11 cellular contexts compared by ENCODE assay signal in the genomic region with DNA sequence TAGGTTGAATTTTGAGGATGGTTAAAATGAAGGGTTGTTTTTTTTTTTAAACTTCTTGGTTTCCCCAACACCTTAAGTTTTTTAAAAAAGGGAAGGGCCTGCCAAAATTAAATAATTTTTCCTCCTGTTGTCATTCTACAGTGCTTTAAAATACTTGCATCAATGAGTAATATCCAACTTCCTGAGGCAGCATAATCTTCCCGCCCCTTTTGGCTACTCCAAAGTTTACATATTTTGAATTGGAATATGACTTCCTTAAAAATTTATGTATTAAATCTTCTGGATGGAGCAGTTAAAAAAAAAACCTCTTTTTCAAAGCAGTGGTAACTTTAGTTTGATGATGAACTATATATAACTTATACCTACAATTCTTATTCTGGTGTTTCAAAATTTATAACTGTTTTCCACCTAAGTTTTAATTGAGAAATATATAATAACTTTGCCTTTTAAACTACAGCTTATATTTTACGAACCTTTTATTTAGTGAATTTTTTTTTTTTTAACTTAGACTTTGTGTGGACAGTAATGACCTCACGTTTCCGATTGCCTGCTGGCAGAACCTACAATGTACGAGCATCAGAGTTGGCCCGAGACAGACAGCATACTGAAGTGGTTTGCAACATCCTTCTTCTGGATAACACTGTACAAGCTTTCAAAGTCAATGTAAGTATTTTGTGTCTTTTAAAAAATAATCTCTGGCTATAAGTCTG. TPM values are rescaled to one million over a fixed set of nuclear protein-coding genes. Genes with fewer than 3 reads are reported as not detected.
DNase-seq lines count a peak whose midpoint lies in the region; ATAC-seq and TF ChIP-seq lines count a peak whose summit lies in the region.
"Had no signal": no experiment of that assay in that cellular context is flagged by ENCODE, and none has a peak within 500 bp of the region (broad histone marks: within the 10 kb centered on the region; RNA-seq: fewer than 3 reads in every experiment).

No MANE protein-coding gene starts in this region.

- H3K79me2 ChIP-seq in mammary epithelial cell (ENCODE audit: insufficient read depth, low read length): peaks cover 15% of the 10 kb centered on the region

- intact Hi-C loops in mammary epithelial cell (cut with micrococcal nuclease) (no loop called here), left lung (cut with DNase I) (no loop called here)

- H3K27me3 ChIP-seq in mammary epithelial cell (ENCODE audit: insufficient read depth, low read length) (no peaks in the 10 kb centered on the region), left lung (no peaks in the 10 kb centered on the region)
- H3K27me3 ChIP-seq: SJSA1 had no signal

- no peak overlapping the region for H2AFZ ChIP-seq in mammary epithelial cell (ENCODE audit: low read depth, low read length)

- H4K20me1 ChIP-seq in mammary epithelial cell (ENCODE audit: insufficient read depth, low read length): no peaks in the 10 kb centered on the region

- H3K27ac ChIP-seq in mammary epithelial cell (ENCODE audit: insufficient read depth, low read depth, low read length): peak overlapping the region; percentile 57
- no peak overlapping the region for H3K27ac ChIP-seq in left lung
- H3K27ac ChIP-seq: SJSA1 had no signal

- BruUV-seq in mammary epithelial cell (replicated peaks; lab: Mats Ljungman, UMichigan): no TSS peak

- H3K4me1 ChIP-seq in mammary epithelial cell (ENCODE audit: insufficient read depth, low read length) (peaks cover 13% of the 10 kb centered on the region), left lung (peaks cover 7 to 8% of the 10 kb centered on the region in 2 donors)

- TF ChIP-seq POLR2A in erythroblast (IDR thresholded peaks at IDR 0.05; ENCODE audit: low read length): no peak

- dilution Hi-C loops in mammary epithelial cell (cut with HindIII; ENCODE audit: low sequenced_read_pairs): no loop called here

- ATAC-seq in left lung (peak; percentile 60), HG02571 (IDR thresholded peaks at IDR 0.05; ENCODE audit: unreplicated experiment) (no peak)

- H3K9me3 ChIP-seq in mammary epithelial cell (replicated peaks; ENCODE audit: insufficient read depth, low read length): no peaks in the 10 kb centered on the region
- peaks cover 0 to 4% of the 10 kb centered on the region in 2 donors for H3K9me3 ChIP-seq in left lung
- H3K9me3 ChIP-seq: SJSA1 had no signal

- H3K36me3 ChIP-seq in mammary epithelial cell (ENCODE audit: insufficient read depth, low read length): no peaks in the 10 kb centered on the region
- H3K36me3 ChIP-seq in left lung: peaks cover 0 to 5% of the 10 kb centered on the region in 2 donors
- H3K36me3 ChIP-seq: SJSA1 had no signal

- CTCF ChIA-PET in mammary epithelial cell (lab: Charles Lee; ENCODE audit: low non-redundant PET): no interaction called here

- peak; percentile 42 for DNase-seq in AG09319 (ENCODE audit: extremely low read depth, low read depth)
- peak; percentile 37 for DNase-seq in LHCN-M2 (ENCODE audit: low read depth)
- DNase-seq in mammary epithelial cell: no peak
- DNase-seq in left lung: no peak
- DNase-seq in HPDE6-E6E7 (ENCODE audit: extremely low spot score): no peak
- no peak for DNase-seq in erythroblast (lab: John Stamatoyannopoulos, UW)
- DNase-seq in Ammon's horn (ENCODE audit: low spot score): no peak
- DNase-seq: NCI-H1417 treated with DMSO at 0.1 percent for 48 hours; stimulated activated CD4-positive, alpha-beta T cell treated with anti-CD3 and anti-CD28 coated beads, Interleukin-4, amount 100 ng/mL, for 4 hours had no signal

- H3K9ac ChIP-seq in mammary epithelial cell (ENCODE audit: insufficient read depth, low read length): no peak overlapping the region

- in situ Hi-C loops in mammary epithelial cell (cut with MboI; ENCODE audit: low sequenced_read_pairs in 2 of 2): no loop called here

- WGBS in mammary epithelial cell (ENCODE audit: low coverage, missing lambda C conversion rate): 7% methylated on average over 6 of the region's 6 CpGs

- H3K4me3 ChIP-seq in mammary epithelial cell (replicated peaks in 1 of 3; ENCODE audit: insufficient read depth in 1 of 3, low read depth in 2 of 3, low read length in 3 of 3): peak overlapping the region in 1 of 3 experiments; percentile 34
- H3K4me3 ChIP-seq in left lung: no peak overlapping the region
- H3K4me3 ChIP-seq: SJSA1 had no signal

- no peak for TF ChIP-seq CTCF in AG09319 (IDR thresholded peaks at IDR 0.05; ENCODE audit: low read depth, low read length)
- TF ChIP-seq CTCF in mammary epithelial cell (conservative IDR thresholded peaks at IDR 0.05 in 1 of 2, IDR thresholded peaks at IDR 0.05 in 1 of 2; ENCODE audit: extremely low read depth in 1 of 2, insufficient read depth in 1 of 2, low read depth in 1 of 2, low read length in 2 of 2): no peak
- no peak for TF ChIP-seq CTCF in left lung (IDR thresholded peaks at IDR 0.05)

- H3K4me2 ChIP-seq in mammary epithelial cell (ENCODE audit: insufficient read depth, low read depth, low read length): peak overlapping the region; percentile 72

RNA-seq across cellular contexts. Expression of a gene that starts 49.8 kb away (rescaled TPM):
- total RNA-seq in LHCN-M2 (2014; rRNA removed): 13.6 and 17.5 TPM in 2 replicates
- 2.9 TPM for polyA plus RNA-seq in LHCN-M2 (2012)
- total RNA-seq in mammary epithelial cell: 10 to 100 TPM; 36.9 to 48.7 TPM
- polyA plus RNA-seq in mammary epithelial cell: 14.9 TPM
- polyA minus RNA-seq in mammary epithelial cell: 1.7 TPM
- total RNA-seq in left lung: 10 to 100 TPM; 40.1 to 48.4 TPM

Comparison
In these comparisons a context has a peak if more than half of its experiments do, and no peak if none do; other contexts are left out.
1. DNase-seq: peak in AG09319 (single experiment) and LHCN-M2 (single experiment); none in mammary epithelial cell (single experiment), left lung (0 of 2), HPDE6-E6E7 (single experiment), erythroblast (0 of 2) and Ammon's horn (single experiment).